In the genomic region with DNA sequence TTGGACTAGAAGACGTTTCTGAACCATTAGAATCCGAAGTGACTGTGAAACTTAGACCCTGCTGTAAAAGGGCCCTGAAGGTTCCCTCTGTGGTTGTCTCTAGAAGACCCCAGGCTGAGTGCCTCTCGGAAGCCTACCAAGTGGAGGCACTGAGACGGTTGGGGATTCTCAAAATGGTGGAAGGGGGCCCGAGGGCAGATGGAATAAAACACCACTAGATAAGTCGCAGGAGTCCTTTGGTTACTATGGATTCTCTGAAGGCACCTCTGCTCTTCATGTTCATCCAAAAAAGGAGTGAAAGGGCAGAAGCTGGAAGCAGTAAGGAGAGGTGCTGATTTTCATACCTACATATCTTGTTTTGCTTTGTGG, we compare ENCODE assay signal across 11 cellular contexts. TPM values are rescaled to one million over a fixed set of nuclear protein-coding genes. Genes with fewer than 3 reads are reported as not detected.
"Had no signal": no experiment of that assay in that cellular context is flagged by ENCODE, and none has a peak within 500 bp of the region (broad histone marks: within the 10 kb centered on the region; RNA-seq: fewer than 3 reads in every experiment).

No MANE protein-coding gene starts in this region.

- H3K9ac ChIP-seq: KMS-11 had no signal

- H3K36me3 Mint-ChIP-seq: IgD-negative memory B cell had no signal

- H3K27ac ChIP-seq: HL-60, KMS-11 had no signal

- H3K4me3 Mint-ChIP-seq: IgD-negative memory B cell had no signal

- H3K4me3 ChIP-seq: K562 had no signal

- H3K27ac Mint-ChIP-seq: IgD-negative memory B cell had no signal

- ATAC-seq: HepG2, K562 had no signal

- DNase-seq: IMR-90, KBM-7, KG1 had no signal

- H3K4me2 ChIP-seq: KMS-11 had no signal

- FAIRE-seq: HepG2, HTR-8/SVneo, K562 had no signal

RNA-seq across cellular contexts. Expression of a gene that starts 4.0 kb away (rescaled TPM):
- total RNA-seq: HepG2, HT-29, HT1080, IMR-90, K562 had no signal
- polyA plus RNA-seq: HepG2, IgD-negative memory B cell, IMR-90, K562 had no signal
